1 cellular context compared by ENCODE assay signal in the genomic region with DNA sequence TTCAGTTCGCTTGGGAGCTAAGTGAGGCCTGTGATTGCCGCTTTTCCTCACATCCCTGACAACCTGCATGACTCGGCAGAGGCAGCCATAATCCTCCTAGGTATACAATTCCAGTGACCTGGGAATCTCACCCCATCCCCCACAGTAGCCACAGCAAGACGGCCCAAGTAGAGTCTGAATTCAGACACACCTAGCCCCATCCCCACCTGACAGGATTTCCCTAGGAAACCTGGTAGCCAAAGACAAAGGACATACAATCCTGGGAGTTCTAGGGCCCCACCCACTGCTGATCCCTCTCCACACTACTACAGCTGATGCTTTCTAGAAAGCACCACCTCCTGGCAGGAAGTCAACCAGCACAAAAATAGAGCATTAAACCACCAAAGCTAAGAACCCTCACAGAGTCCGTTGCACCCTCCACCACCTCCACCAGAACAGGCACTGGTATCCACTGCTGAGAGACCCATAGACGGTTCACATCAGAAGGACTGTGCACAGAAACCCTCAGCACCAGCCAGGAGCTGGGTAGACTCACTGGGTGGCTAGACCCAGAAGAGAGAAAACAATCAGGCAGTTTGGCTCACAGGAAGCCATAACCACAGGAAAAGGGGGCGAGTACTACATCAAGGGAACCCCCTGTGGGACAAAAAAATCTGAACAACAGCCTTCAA.
TF ChIP-seq lines count a peak whose summit lies in the region.

No MANE protein-coding gene starts in this region.

TF ChIP-seq in HCT116, 20 proteins besides CTCF, POLR2A, EP300 and RAD21:
- TF ChIP-seq EZH2 (IDR thresholded peaks at IDR 0.05), result no peak
- TF ChIP-seq ZNF274 (IDR thresholded peaks at IDR 0.05; ENCODE audit: low read depth, low read length), result no peak
- no peak for TF ChIP-seq SIN3A (IDR thresholded peaks at IDR 0.05; ENCODE audit: low read depth)
- no peak for TF ChIP-seq TCF7L2 (IDR thresholded peaks at IDR 0.05; ENCODE audit: borderline replicate concordance, extremely low read depth, insufficient read depth, insufficient read length)
- no peak for TF ChIP-seq SP1 (IDR thresholded peaks at IDR 0.05; ENCODE audit: low read depth)
- no peak for TF ChIP-seq EGR1 (IDR thresholded peaks at IDR 0.05; ENCODE audit: low read depth)
- TF ChIP-seq, protein P1, sequence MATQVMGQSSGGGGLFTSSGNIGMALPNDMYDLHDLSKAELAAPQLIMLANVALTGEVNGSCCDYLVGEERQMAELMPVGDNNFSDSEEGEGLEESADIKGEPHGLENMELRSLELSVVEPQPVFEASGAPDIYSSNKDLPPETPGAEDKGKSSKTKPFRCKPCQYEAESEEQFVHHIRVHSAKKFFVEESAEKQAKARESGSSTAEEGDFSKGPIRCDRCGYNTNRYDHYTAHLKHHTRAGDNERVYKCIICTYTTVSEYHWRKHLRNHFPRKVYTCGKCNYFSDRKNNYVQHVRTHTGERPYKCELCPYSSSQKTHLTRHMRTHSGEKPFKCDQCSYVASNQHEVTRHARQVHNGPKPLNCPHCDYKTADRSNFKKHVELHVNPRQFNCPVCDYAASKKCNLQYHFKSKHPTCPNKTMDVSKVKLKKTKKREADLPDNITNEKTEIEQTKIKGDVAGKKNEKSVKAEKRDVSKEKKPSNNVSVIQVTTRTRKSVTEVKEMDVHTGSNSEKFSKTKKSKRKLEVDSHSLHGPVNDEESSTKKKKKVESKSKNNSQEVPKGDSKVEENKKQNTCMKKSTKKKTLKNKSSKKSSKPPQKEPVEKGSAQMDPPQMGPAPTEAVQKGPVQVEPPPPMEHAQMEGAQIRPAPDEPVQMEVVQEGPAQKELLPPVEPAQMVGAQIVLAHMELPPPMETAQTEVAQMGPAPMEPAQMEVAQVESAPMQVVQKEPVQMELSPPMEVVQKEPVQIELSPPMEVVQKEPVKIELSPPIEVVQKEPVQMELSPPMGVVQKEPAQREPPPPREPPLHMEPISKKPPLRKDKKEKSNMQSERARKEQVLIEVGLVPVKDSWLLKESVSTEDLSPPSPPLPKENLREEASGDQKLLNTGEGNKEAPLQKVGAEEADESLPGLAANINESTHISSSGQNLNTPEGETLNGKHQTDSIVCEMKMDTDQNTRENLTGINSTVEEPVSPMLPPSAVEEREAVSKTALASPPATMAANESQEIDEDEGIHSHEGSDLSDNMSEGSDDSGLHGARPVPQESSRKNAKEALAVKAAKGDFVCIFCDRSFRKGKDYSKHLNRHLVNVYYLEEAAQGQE (IDR thresholded peaks at IDR 0.05; ENCODE audit: low read depth), result no peak
- no peak for TF ChIP-seq FOSL1 (IDR thresholded peaks at IDR 0.05; ENCODE audit: low read depth)
- no peak for TF ChIP-seq CBX3 (IDR thresholded peaks at IDR 0.05; ENCODE audit: low read depth)
- no peak for TF ChIP-seq EZH2phosphoT487 (IDR thresholded peaks at IDR 0.05; ENCODE audit: borderline replicate concordance)
- TF ChIP-seq, protein P2, sequence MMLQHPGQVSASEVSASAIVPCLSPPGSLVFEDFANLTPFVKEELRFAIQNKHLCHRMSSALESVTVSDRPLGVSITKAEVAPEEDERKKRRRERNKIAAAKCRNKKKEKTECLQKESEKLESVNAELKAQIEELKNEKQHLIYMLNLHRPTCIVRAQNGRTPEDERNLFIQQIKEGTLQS (IDR thresholded peaks at IDR 0.05), result no peak
- no peak for TF ChIP-seq ZFX (IDR thresholded peaks at IDR 0.05)
- TF ChIP-seq, protein P3, sequence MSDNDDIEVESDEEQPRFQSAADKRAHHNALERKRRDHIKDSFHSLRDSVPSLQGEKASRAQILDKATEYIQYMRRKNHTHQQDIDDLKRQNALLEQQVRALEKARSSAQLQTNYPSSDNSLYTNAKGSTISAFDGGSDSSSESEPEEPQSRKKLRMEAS (IDR thresholded peaks at IDR 0.05), result no peak
- TF ChIP-seq JUND (IDR thresholded peaks at IDR 0.05), result no peak
- no peak for TF ChIP-seq POLR2AphosphoS5 (IDR thresholded peaks at IDR 0.05; ENCODE audit: low read depth, low read length)
